ENCODE assay signal across 31 cellular contexts in genomic region chr20:33278700-33279099, GRCh38. TPM values are rescaled to one million over a fixed set of nuclear protein-coding genes. Genes with fewer than 3 reads are reported as not detected.
"Had no signal": no experiment of that assay in that cellular context is flagged by ENCODE, and none has a peak within 500 bp of the region (broad histone marks: within the 10 kb centered on the region; RNA-seq: fewer than 3 reads in every experiment).

No MANE protein-coding gene starts in this region.

- H3K4me3 ChIP-seq: ascending aorta, breast epithelium had no signal

- H3K9me3 Mint-ChIP-seq: activated CD4-positive, alpha-beta memory T cell treated with anti-CD3 and anti-CD28 coated beads for 36 hours; activated CD4-positive, alpha-beta T cell treated with anti-CD3 and anti-CD28 coated beads, Interleukin-2, amount 10 ng/mL, durations not matched to agents 7 days and 5 days; activated naive CD8-positive, alpha-beta T cell treated with anti-CD3 and anti-CD28 coated beads for 36 hours; activated T-cell treated with anti-CD3 and anti-CD28 coated beads, Interleukin-2, amount 50 U/mL, for 72 hours; activated T-helper 17 cell treated with anti-CD3 and anti-CD28 coated beads, Interleukin-2, amount 50 U/mL, for 72 hours; T-cell; WTC11 had no signal

- H3K27ac ChIP-seq: ascending aorta, breast epithelium, RWPE1 had no signal

- H3K4me3 Mint-ChIP-seq: activated CD4-positive, alpha-beta memory T cell treated with anti-CD3 and anti-CD28 coated beads for 36 hours; activated CD4-positive, alpha-beta T cell treated with anti-CD3 and anti-CD28 coated beads for 36 hours; activated CD4-positive, alpha-beta T cell treated with anti-CD3 and anti-CD28 coated beads, Interleukin-2, amount 10 ng/mL, durations not matched to agents 7 days and 5 days; activated naive CD8-positive, alpha-beta T cell treated with anti-CD3 and anti-CD28 coated beads for 36 hours; activated T-cell treated with anti-CD3 and anti-CD28 coated beads, Interleukin-2, amount 50 U/mL, for 72 hours; activated T-helper 17 cell treated with anti-CD3 and anti-CD28 coated beads, Interleukin-2, amount 50 U/mL, for 72 hours; T-cell; T-helper 17 cell; WTC11 had no signal

- H3K4me1 Mint-ChIP-seq: activated CD4-positive, alpha-beta T cell treated with anti-CD3 and anti-CD28 coated beads for 36 hours; activated CD4-positive, alpha-beta T cell treated with anti-CD3 and anti-CD28 coated beads, Interleukin-2, amount 10 ng/mL, durations not matched to agents 7 days and 5 days; activated naive CD8-positive, alpha-beta T cell treated with anti-CD3 and anti-CD28 coated beads for 36 hours; T-cell had no signal

- H3K27me3 ChIP-seq: ascending aorta, breast epithelium had no signal

- H3K27ac Mint-ChIP-seq: activated CD4-positive, alpha-beta memory T cell treated with anti-CD3 and anti-CD28 coated beads for 36 hours; activated CD4-positive, alpha-beta T cell treated with anti-CD3 and anti-CD28 coated beads for 36 hours; activated CD4-positive, alpha-beta T cell treated with anti-CD3 and anti-CD28 coated beads, Interleukin-2, amount 10 ng/mL, durations not matched to agents 7 days and 5 days; activated naive CD8-positive, alpha-beta T cell treated with anti-CD3 and anti-CD28 coated beads for 36 hours; activated T-cell treated with anti-CD3 and anti-CD28 coated beads, Interleukin-2, amount 50 U/mL, for 72 hours; activated T-helper 17 cell treated with anti-CD3 and anti-CD28 coated beads, Interleukin-2, amount 50 U/mL, for 72 hours; T-cell; T-helper 17 cell; WTC11 had no signal

- DNase-seq: activated CD4-positive, alpha-beta memory T cell treated with anti-CD3 and anti-CD28 coated beads for 36 hours; activated CD4-positive, alpha-beta T cell treated with anti-CD3 and anti-CD28 coated beads for 36 hours; activated CD4-positive, alpha-beta T cell treated with anti-CD3 and anti-CD28 coated beads, Interleukin-2, amount 10 ng/mL, durations not matched to agents 7 days and 5 days; activated effector memory CD4-positive, alpha-beta T cell treated with anti-CD3 and anti-CD28 coated beads, Interleukin-2, amount 50 U/mL, for 16 hours; activated naive CD4-positive, alpha-beta T cell; activated naive CD4-positive, alpha-beta T cell treated with anti-CD3 and anti-CD28 coated beads, Interleukin-2, amount 50 U/mL, for 16 hours; activated naive CD8-positive, alpha-beta T cell treated with anti-CD3 and anti-CD28 coated beads for 36 hours; activated T-cell treated with anti-CD3 and anti-CD28 coated beads, Interleukin-2, amount 50 U/mL, for 1 hour; activated T-cell treated with anti-CD3 and anti-CD28 coated beads, Interleukin-2, amount 50 U/mL, for 72 hours; amygdala; caudate nucleus; cerebellar nuclear complex; NCI-H1092 treated with DMSO at 0.1 percent for 48 hours; NCI-H1417 treated with DMSO at 0.1 percent for 48 hours; NCI-H187 treated with DMSO at 0.1 percent for 48 hours; NCI-H510A; NCI-H748 treated with DMSO at 0.1 percent for 48 hours; NK-92 treated with Interleukin-12 subunit alpha and Interleukin-12 subunit beta, amount 100 ng/mL, for 24 hours; SIG-M5; T-cell; T-helper 17 cell had no signal

- H3K36me3 ChIP-seq: ascending aorta, breast epithelium had no signal

- H3K4me1 ChIP-seq: ascending aorta, breast epithelium had no signal

- H3K9me3 ChIP-seq: ascending aorta, breast epithelium had no signal

- H3K36me3 Mint-ChIP-seq: activated CD4-positive, alpha-beta memory T cell treated with anti-CD3 and anti-CD28 coated beads for 36 hours; activated naive CD8-positive, alpha-beta T cell treated with anti-CD3 and anti-CD28 coated beads for 36 hours; T-cell; WTC11 had no signal

RNA-seq across cellular contexts. Expression of gene BPIFB1, which starts 4.3 kb away (rescaled TPM):
- total RNA-seq: activated CD4-positive, alpha-beta memory T cell treated with anti-CD3 and anti-CD28 coated beads for 36 hours; activated CD4-positive, alpha-beta T cell treated with anti-CD3 and anti-CD28 coated beads for 36 hours; activated CD4-positive, alpha-beta T cell treated with anti-CD3 and anti-CD28 coated beads, Interleukin-2, amount 10 ng/mL, durations not matched to agents 7 days and 5 days; activated naive CD8-positive, alpha-beta T cell treated with anti-CD3 and anti-CD28 coated beads for 36 hours; activated T-cell treated with anti-CD3 and anti-CD28 coated beads, Interleukin-2, amount 50 U/mL, for 72 hours; activated T-helper 17 cell treated with anti-CD3 and anti-CD28 coated beads, Interleukin-2, amount 50 U/mL, for 72 hours; ascending aorta; M059J; PC-3; Right ventricle myocardium inferior; SK-MEL-5; T-helper 17 cell; WTC11 had no signal

RNA-seq across cellular contexts. Expression of gene BPIFA1, which starts 42.9 kb away (rescaled TPM):
- total RNA-seq: activated CD4-positive, alpha-beta memory T cell treated with anti-CD3 and anti-CD28 coated beads for 36 hours; activated CD4-positive, alpha-beta T cell treated with anti-CD3 and anti-CD28 coated beads for 36 hours; activated CD4-positive, alpha-beta T cell treated with anti-CD3 and anti-CD28 coated beads, Interleukin-2, amount 10 ng/mL, durations not matched to agents 7 days and 5 days; activated naive CD8-positive, alpha-beta T cell treated with anti-CD3 and anti-CD28 coated beads for 36 hours; activated T-cell treated with anti-CD3 and anti-CD28 coated beads, Interleukin-2, amount 50 U/mL, for 72 hours; activated T-helper 17 cell treated with anti-CD3 and anti-CD28 coated beads, Interleukin-2, amount 50 U/mL, for 72 hours; ascending aorta; breast epithelium; M059J; PC-3; Right ventricle myocardium inferior; SK-MEL-5; T-cell; T-helper 17 cell; WTC11 had no signal
- polyA plus RNA-seq: adipose tissue had no signal
